Comparison of ENCODE assay signal across 23 cellular contexts in the genomic region with DNA sequence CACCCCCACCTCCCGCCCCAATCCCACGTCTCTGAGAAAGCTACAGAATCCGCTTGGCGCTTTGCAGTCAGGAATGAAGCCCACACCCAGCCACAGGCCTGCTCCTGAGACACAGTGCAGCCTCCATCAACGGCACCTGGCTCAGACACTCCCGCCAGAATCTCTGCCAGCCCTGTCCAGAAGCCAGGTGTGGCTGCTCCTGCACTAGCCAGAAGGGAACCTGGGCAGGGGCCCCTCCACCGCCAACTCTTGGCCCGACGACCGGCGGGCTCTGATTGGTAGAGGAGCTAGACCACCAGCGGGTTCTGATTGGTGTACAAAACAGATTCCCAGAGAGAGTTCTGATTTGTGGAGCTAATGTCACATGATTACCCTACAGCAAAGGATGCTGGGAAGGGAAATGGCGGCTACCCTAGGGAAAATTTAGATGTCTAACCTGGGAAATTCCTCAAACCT. TPM values are rescaled to one million over a fixed set of nuclear protein-coding genes. Genes with fewer than 3 reads are reported as not detected.
A peak's percentile ranks its signal among the peaks of the same experiment; 100 is the strongest.
DNase-seq lines count a peak whose midpoint lies in the region; ATAC-seq and TF ChIP-seq lines count a peak whose summit lies in the region.
"Had no signal": no experiment of that assay in that cellular context is flagged by ENCODE, and none has a peak within 500 bp of the region (broad histone marks: within the 10 kb centered on the region; RNA-seq: fewer than 3 reads in every experiment).

No MANE protein-coding gene starts in this region.

- H3K4me3 ChIP-seq in mesendoderm (ENCODE audit: low read length): no peak overlapping the region
- H3K4me3 ChIP-seq: ovary had no signal

- H3K36me3 Mint-ChIP-seq in H9 (ENCODE audit: insufficient read depth in 1 of 3, low read depth in 3 of 3): peaks cover 10 to 11% (median 10%) of the 10 kb centered on the region in 3 experiments
- H3K36me3 Mint-ChIP-seq: natural killer cell had no signal

- H2BK5ac ChIP-seq in H9 (ENCODE audit: insufficient read length, low read length) (no peak overlapping the region), mesendoderm (ENCODE audit: low read length) (no peak overlapping the region)

- no peak for TF ChIP-seq CTCF in H9 (conservative IDR thresholded peaks at IDR 0.05)
- TF ChIP-seq CTCF in VCaP (conservative IDR thresholded peaks at IDR 0.05): no peak

- H4K20me1 ChIP-seq in H9 (ENCODE audit: control insufficient read depth, insufficient read depth, insufficient read length): no peaks in the 10 kb centered on the region

- no peak overlapping the region for H3T11ph ChIP-seq in H9 (ENCODE audit: low read length)

- peaks cover 6% of the 10 kb centered on the region in 2 experiments for H3K9me3 Mint-ChIP-seq in H9

- no peak overlapping the region for H3K27ac ChIP-seq in H9 (ENCODE audit: insufficient read length, low read depth, low read length)
- H3K27ac ChIP-seq in VCaP: peak overlapping the region; percentile 97; the same call in 1 of the 2 replicates
- H3K27ac ChIP-seq in mesendoderm (ENCODE audit: low read depth, low read length): no peak overlapping the region
- H3K27ac ChIP-seq: brain microvascular endothelial cell, epithelial cell of prostate, KMS-11, ovary had no signal

- H2BK20ac ChIP-seq in H9 (ENCODE audit: low read depth, low read length, poor library complexity, severe bottlenecking): no peak overlapping the region

- H3K9me3 ChIP-seq in H9 (ENCODE audit: control insufficient read depth, low read depth, low read length): peaks cover 4% of the 10 kb centered on the region
- H3K9me3 ChIP-seq: ovary had no signal

- H3K18ac ChIP-seq in H9 (ENCODE audit: insufficient read length, low read depth, low read length): no peak overlapping the region
- no peak overlapping the region for H3K18ac ChIP-seq in mesendoderm (ENCODE audit: low read length)

- H3K23ac ChIP-seq in H9 (ENCODE audit: insufficient read length, low read depth, low read length): no peak overlapping the region
- no peak overlapping the region for H3K23ac ChIP-seq in mesendoderm (ENCODE audit: low read length)

- H3K4me1 Mint-ChIP-seq in H9: peaks cover 13 to 26% of the 10 kb centered on the region in 2 experiments

- peaks cover 9% of the 10 kb centered on the region for H3K23me2 ChIP-seq in H9 (ENCODE audit: insufficient read length, low read depth, low read length, poor library complexity, severe bottlenecking)

- DNase-seq in H9 (peak; percentile 64), NCI-H2171 (lab: John Stamatoyannopoulos, UW) (peak; percentile 94), mesendoderm (peak; percentile 37), amygdala (lab: John Stamatoyannopoulos, UW) (no peak), NCI-H146 (lab: John Stamatoyannopoulos, UW) (no peak)
- DNase-seq: activated CD4-positive, alpha-beta memory T cell treated with anti-CD3 and anti-CD28 coated beads for 36 hours; activated CD8-positive, alpha-beta memory T cell treated with anti-CD3 and anti-CD28 coated beads, Interleukin-2, amount 50 U/mL, for 48 hours; activated naive CD4-positive, alpha-beta T cell treated with anti-CD3 and anti-CD28 coated beads, Interleukin-2, amount 10 ng/mL, durations not matched to agents 7 days and 5 days; brain microvascular endothelial cell; DMS79; GDM1; natural killer cell; NCI-H82; OCI-M1; stimulated activated CD4-positive, alpha-beta T cell treated with anti-CD3 and anti-CD28 coated beads, Interleukin-2, amount 100 ng/mL, for 48 hours; T-cell had no signal

- no peak overlapping the region for H4K5ac ChIP-seq in H9 (ENCODE audit: insufficient read length, low read depth, low read length)
- H4K5ac ChIP-seq in mesendoderm (ENCODE audit: low read length): no peak overlapping the region

- H3K4me1 ChIP-seq in H9 (ENCODE audit: insufficient read depth, low read length) (peaks cover 4% of the 10 kb centered on the region; the same call in 1 of the 2 replicates), mesendoderm (ENCODE audit: control insufficient read depth, low read depth, low read length) (peaks cover 7% of the 10 kb centered on the region)

- ATAC-seq in GM18519 (IDR thresholded peaks at IDR 0.05; ENCODE audit: low FRiP score, unreplicated experiment): no peak
- ATAC-seq in GM19467 (IDR thresholded peaks at IDR 0.05; ENCODE audit: unreplicated experiment): no peak
- ATAC-seq: activated CD4-positive, CD25-positive, alpha-beta regulatory T cell treated with anti-CD3 and anti-CD28 coated beads, Interleukin-2, amount 50 U/mL, for 24 hours; natural killer cell; T-cell had no signal

- H2BK15ac ChIP-seq in H9 (ENCODE audit: low read depth, low read length): no peak overlapping the region
- no peak overlapping the region for H2BK15ac ChIP-seq in mesendoderm (replicated peaks; ENCODE audit: low read depth)

- H3K4me3 Mint-ChIP-seq in H9: no peak overlapping the region
- H3K4me3 Mint-ChIP-seq: activated CD4-positive, alpha-beta memory T cell treated with anti-CD3 and anti-CD28 coated beads for 36 hours; activated naive CD4-positive, alpha-beta T cell treated with anti-CD3 and anti-CD28 coated beads, Interleukin-2, amount 10 ng/mL, durations not matched to agents 7 days and 5 days; natural killer cell; T-cell had no signal

- no CpG with 5 or more reads among the region's 13 CpGs for WGBS in H9 (ENCODE audit: extremely low coverage, insufficient read length, low lambda C conversion rate)
- no CpG with 5 or more reads among the region's 13 CpGs for WGBS in mesendoderm (ENCODE audit: extremely low coverage, insufficient coverage, low lambda C conversion rate)

- no peak overlapping the region for H2AK5ac ChIP-seq in H9 (ENCODE audit: insufficient read length, low read length)
- H2AK5ac ChIP-seq in mesendoderm (ENCODE audit: low read length): no peak overlapping the region

- no peak overlapping the region for H3K14ac ChIP-seq in H9 (ENCODE audit: insufficient read depth, low read length)

- H2BK12ac ChIP-seq in H9 (ENCODE audit: insufficient read length, low read depth, low read length): no peak overlapping the region

- H3K79me2 ChIP-seq in H9 (ENCODE audit: insufficient read depth, low read length) (peaks cover 14% of the 10 kb centered on the region; the same call in 1 of the 2 replicates), mesendoderm (ENCODE audit: control insufficient read depth, insufficient read depth, low read length) (peaks cover 15% of the 10 kb centered on the region)

- no peaks in the 10 kb centered on the region for H3K27me3 ChIP-seq in H9 (ENCODE audit: insufficient read depth, low read length)
- H3K27me3 ChIP-seq in mesendoderm (ENCODE audit: insufficient read depth, low read length, poor library complexity): no peaks in the 10 kb centered on the region
- H3K27me3 ChIP-seq: brain microvascular endothelial cell, ovary had no signal

- no peaks in the 10 kb centered on the region; the same call in 1 of the 2 replicates for H3K27me3 Mint-ChIP-seq in H9 (ENCODE audit: low read depth)
- H3K27me3 Mint-ChIP-seq: activated CD4-positive, alpha-beta memory T cell treated with anti-CD3 and anti-CD28 coated beads for 36 hours; T-cell had no signal

- H3K4ac ChIP-seq in H9 (ENCODE audit: low read depth, low read length) (no peak overlapping the region), mesendoderm (ENCODE audit: low read depth, low read length) (no peak overlapping the region)

- peaks cover 8% of the 10 kb centered on the region for H3K79me1 ChIP-seq in H9 (ENCODE audit: insufficient read depth, low read depth, low read length, poor library complexity, severe bottlenecking)
- H3K79me1 ChIP-seq in mesendoderm (ENCODE audit: low read length): peaks cover 9% of the 10 kb centered on the region

- H3K27ac Mint-ChIP-seq in H9: no peak overlapping the region
- H3K27ac Mint-ChIP-seq: activated naive CD4-positive, alpha-beta T cell treated with anti-CD3 and anti-CD28 coated beads, Interleukin-2, amount 10 ng/mL, durations not matched to agents 7 days and 5 days; natural killer cell had no signal

- no peak overlapping the region for H3K9ac ChIP-seq in H9 (ENCODE audit: extremely low read depth, insufficient read length, low read length)
- H3K9ac ChIP-seq in mesendoderm (ENCODE audit: low read length): no peak overlapping the region
- H3K9ac ChIP-seq: KMS-11 had no signal

- H3K56ac ChIP-seq in H9 (ENCODE audit: insufficient read length, low read depth, low read length): no peak overlapping the region
- no peak overlapping the region for H3K56ac ChIP-seq in mesendoderm (ENCODE audit: low read length)

- H2BK120ac ChIP-seq in H9 (ENCODE audit: low read depth, low read length, poor library complexity, severe bottlenecking): no peak overlapping the region
- no peak overlapping the region for H2BK120ac ChIP-seq in mesendoderm (ENCODE audit: low read depth, low read length)

- no peak overlapping the region for H3K4me2 ChIP-seq in H9 (ENCODE audit: insufficient read depth, insufficient read length, low read length)
- no peak overlapping the region for H3K4me2 ChIP-seq in mesendoderm (ENCODE audit: low read length)
- H3K4me2 ChIP-seq: KMS-11 had no signal

- H2AFZ ChIP-seq in H9 (ENCODE audit: low read length): no peak overlapping the region

- no peaks in the 10 kb centered on the region for H3K36me3 ChIP-seq in mesendoderm (ENCODE audit: control insufficient read depth, insufficient read depth, low read length)
- H3K36me3 ChIP-seq: brain microvascular endothelial cell, ovary had no signal

- H4K8ac ChIP-seq in H9 (replicated peaks; ENCODE audit: insufficient read length, low read depth, low read length) (no peak overlapping the region), mesendoderm (ENCODE audit: low read depth, low read length) (no peak overlapping the region)

- no peak overlapping the region for H4K91ac ChIP-seq in H9 (ENCODE audit: insufficient read length, low read depth, low read length)

RNA-seq across cellular contexts. Expression of gene PPP6R1, which starts 2.9 kb away (rescaled TPM):
- 76.2 and 79.7 TPM in 2 replicates for total RNA-seq in H9 (2021)
- 33.8 TPM for polyA plus RNA-seq in mesendoderm (2013, experiment 1 of 2)
- 34.7 TPM for polyA plus RNA-seq in mesendoderm (2013, experiment 2 of 2)

RNA-seq across cellular contexts. Expression of gene HSPBP1, which starts 18.2 kb away (rescaled TPM):
- 47.4 and 50.7 TPM in 2 replicates for total RNA-seq in H9 (2021)
- polyA plus RNA-seq in mesendoderm (2013, experiment 1 of 2): 45.8 TPM
- 45.6 TPM for polyA plus RNA-seq in mesendoderm (2013, experiment 2 of 2)

RNA-seq across cellular contexts. Expression of gene BRSK1, which starts 22.1 kb away (rescaled TPM):
- 43.5 and 47.0 TPM in 2 replicates for total RNA-seq in H9 (2021)
- 11.0 TPM for polyA plus RNA-seq in mesendoderm (2013, experiment 1 of 2)
- polyA plus RNA-seq in mesendoderm (2013, experiment 2 of 2): 10.9 TPM

RNA-seq across cellular contexts. Expression of gene TMEM86B, which starts 33.1 kb away (rescaled TPM):
- 3.6 and 4.5 TPM in 2 replicates for total RNA-seq in H9 (2021)
- 1.3 TPM for polyA plus RNA-seq in mesendoderm (2013, experiment 1 of 2)
- 1.1 TPM for polyA plus RNA-seq in mesendoderm (2013, experiment 2 of 2)

RNA-seq across cellular contexts. Expression of gene PTPRH, which starts 52.4 kb away (rescaled TPM):
- 0.24 and 0.33 TPM in 2 replicates for total RNA-seq in H9 (2021)
- polyA plus RNA-seq in mesendoderm (2013, experiment 1 of 2): 0.15 TPM
- polyA plus RNA-seq in mesendoderm (2013, experiment 2 of 2): 0.22 TPM
- total RNA-seq: activated CD4-positive, alpha-beta memory T cell treated with anti-CD3 and anti-CD28 coated beads for 36 hours had no signal

Comparison
In these comparisons a context has a peak if more than half of its experiments do, and no peak if none do; other contexts are left out.
1. DNase-seq: peak in H9 (single experiment), NCI-H2171 (single experiment) and mesendoderm (single experiment); none in amygdala (0 of 56) and NCI-H146 (single experiment).